In the genomic region with DNA sequence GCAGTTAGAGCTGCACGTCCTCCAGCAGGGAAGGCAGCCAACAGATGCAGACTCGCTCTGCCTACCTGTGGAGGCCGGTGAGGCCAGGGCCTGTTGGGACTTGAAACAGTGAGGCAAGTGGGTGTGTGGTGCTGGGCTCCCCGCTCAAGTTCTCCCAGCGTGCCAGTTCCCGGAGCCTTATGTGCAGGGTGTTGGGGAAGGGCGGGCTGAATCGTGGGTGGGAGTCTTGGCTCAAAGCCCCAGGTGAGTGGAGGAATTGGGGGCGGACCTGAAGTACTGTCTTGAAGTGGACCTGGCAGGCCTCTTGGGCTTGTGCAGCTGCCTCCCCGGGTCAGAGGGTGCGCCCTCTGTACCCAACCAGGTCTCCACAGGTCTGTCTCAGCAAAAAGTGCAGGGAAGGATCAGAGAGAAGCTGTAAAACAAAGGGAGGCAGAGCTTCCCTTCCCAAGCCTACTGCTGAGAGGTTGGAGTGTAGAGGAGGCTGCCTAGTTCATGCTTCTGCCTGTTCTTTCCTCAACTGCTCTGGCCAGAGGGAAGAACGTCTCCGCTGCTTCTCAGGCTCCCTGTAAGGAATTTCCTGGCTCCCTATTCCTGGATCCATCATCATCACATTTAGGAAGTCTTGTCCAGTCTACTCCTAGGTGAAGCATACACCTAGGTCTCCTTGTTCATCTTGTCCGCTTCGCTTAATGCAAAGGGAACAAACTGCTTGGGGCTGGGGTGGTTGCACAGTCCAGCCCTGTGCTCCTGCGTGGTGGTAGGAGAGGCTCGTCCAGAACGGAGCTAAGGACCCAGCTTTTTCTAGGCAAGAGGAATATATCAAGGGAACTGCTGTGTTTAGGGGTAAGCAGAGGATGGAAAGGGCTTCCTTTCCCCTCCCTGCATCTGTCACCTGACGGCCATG, we compare ENCODE assay signal across 10 cellular contexts. TPM values are rescaled to one million over a fixed set of nuclear protein-coding genes. Genes with fewer than 3 reads are reported as not detected.
DNase-seq lines count a peak whose midpoint lies in the region; ATAC-seq and TF ChIP-seq lines count a peak whose summit lies in the region.
"Had no signal": no experiment of that assay in that cellular context is flagged by ENCODE, and none has a peak within 500 bp of the region (broad histone marks: within the 10 kb centered on the region; RNA-seq: fewer than 3 reads in every experiment).

No MANE protein-coding gene starts in this region.

- peaks cover 29% of the 10 kb centered on the region for H3K4me1 Mint-ChIP-seq in chondrocyte (ENCODE audit: low read depth)
- peaks cover 66% of the 10 kb centered on the region for H3K4me1 Mint-ChIP-seq in stimulated activated naive CD8-positive, alpha-beta T cell treated with anti-CD3 and anti-CD28 coated beads, Interleukin-15, amount 100 ng/mL, for 72 hours

- TF ChIP-seq CTCF in chondrocyte (IDR thresholded peaks at IDR 0.05), result no peak

- ATAC-seq in stimulated activated naive CD8-positive, alpha-beta T cell treated with anti-CD3 and anti-CD28 coated beads, Interleukin-15, amount 100 ng/mL, for 72 hours, result no peak
- ATAC-seq in GM18498 (IDR thresholded peaks at IDR 0.05; ENCODE audit: unreplicated experiment) (no peak), GM21447 (IDR thresholded peaks at IDR 0.05; ENCODE audit: unreplicated experiment) (no peak)

- H3K36me3 Mint-ChIP-seq in chondrocyte (ENCODE audit: low read depth), result peaks cover 10% of the 10 kb centered on the region
- H3K36me3 Mint-ChIP-seq: IgD-negative memory B cell had no signal

- no peak overlapping the region for H3K27ac Mint-ChIP-seq in chondrocyte (ENCODE audit: unreplicated experiment)
- H3K27ac Mint-ChIP-seq in stimulated activated naive CD8-positive, alpha-beta T cell treated with anti-CD3 and anti-CD28 coated beads, Interleukin-15, amount 100 ng/mL, for 72 hours, result peak overlapping the region in 1 of 2 donors; percentile 25
- H3K27ac Mint-ChIP-seq: IgD-negative memory B cell had no signal

- no peak overlapping the region for H3K4me3 Mint-ChIP-seq in chondrocyte (ENCODE audit: unreplicated experiment)
- peak overlapping the region; percentile 13 to 33 for H3K4me3 Mint-ChIP-seq in stimulated activated naive CD8-positive, alpha-beta T cell treated with anti-CD3 and anti-CD28 coated beads, Interleukin-15, amount 100 ng/mL, for 72 hours

- H3K27me3 Mint-ChIP-seq in chondrocyte (ENCODE audit: low read depth), result no peaks in the 10 kb centered on the region
- no peaks in the 10 kb centered on the region for H3K27me3 Mint-ChIP-seq in stimulated activated naive CD8-positive, alpha-beta T cell treated with anti-CD3 and anti-CD28 coated beads, Interleukin-15, amount 100 ng/mL, for 72 hours
- H3K27me3 Mint-ChIP-seq: IgD-negative memory B cell had no signal

- peak; percentile 59 for DNase-seq in activated effector memory CD4-positive, alpha-beta T cell treated with anti-CD3 and anti-CD28 coated beads, Interleukin-2, amount 50 U/mL, for 16 hours
- DNase-seq in activated effector memory CD4-positive, alpha-beta T cell treated with Interleukin-2 at 50 U/mL for 16 hours, result no peak
- peak; percentile 82 for DNase-seq in NCI-H2171 (lab: John Stamatoyannopoulos, UW)
- peak; percentile 62 for DNase-seq in chondrocyte (ENCODE audit: low spot score)
- DNase-seq in stimulated activated naive CD8-positive, alpha-beta T cell treated with anti-CD3 and anti-CD28 coated beads, Interleukin-15, amount 100 ng/mL, for 72 hours, result no peak
- no peak for DNase-seq in amniotic stem cell (lab: John Stamatoyannopoulos, UW)

- H3K9me3 Mint-ChIP-seq in chondrocyte (ENCODE audit: low read depth), result no peaks in the 10 kb centered on the region
- no peaks in the 10 kb centered on the region for H3K9me3 Mint-ChIP-seq in stimulated activated naive CD8-positive, alpha-beta T cell treated with anti-CD3 and anti-CD28 coated beads, Interleukin-15, amount 100 ng/mL, for 72 hours
- H3K9me3 Mint-ChIP-seq: IgD-negative memory B cell; T-helper 1 cell treated with Interleukin-12 subunit alpha and Interleukin-12 subunit beta and Interleukin-4 antibody, amounts not matched to agents 30 μg/mL and 1 μg/mL, for 36 hours had no signal

RNA-seq across cellular contexts. Expression of a gene that starts 14.9 kb away (rescaled TPM):
- total RNA-seq in chondrocyte, result 26.4 to 35.6 TPM (median 32.3 TPM) in 3 replicates

RNA-seq across cellular contexts. Expression of a gene that starts 19.1 kb away (rescaled TPM):
- 1.3 to 11.7 TPM (median 1.6 TPM) in 3 replicates for total RNA-seq in chondrocyte

RNA-seq across cellular contexts. Expression of a gene that starts 22.1 kb away (rescaled TPM):
- total RNA-seq in chondrocyte, result 57.9 to 72.6 TPM (median 58.9 TPM) in 3 replicates

RNA-seq across cellular contexts. Expression of a gene that starts 37.6 kb away (rescaled TPM):
- 45.6 to 60.4 TPM (median 46.2 TPM) in 3 replicates for total RNA-seq in chondrocyte

Comparison
In these comparisons a context has a peak if more than half of its experiments do, and no peak if none do; other contexts are left out.
1. DNase-seq: peak in activated effector memory CD4-positive, alpha-beta T cell treated with anti-CD3 and anti-CD28 coated beads, Interleukin-2, amount 50 U/mL, for 16 hours (single experiment), NCI-H2171 (single experiment) and chondrocyte (single experiment); none in activated effector memory CD4-positive, alpha-beta T cell treated with Interleukin-2 at 50 U/mL for 16 hours (single experiment), stimulated activated naive CD8-positive, alpha-beta T cell treated with anti-CD3 and anti-CD28 coated beads, Interleukin-15, amount 100 ng/mL, for 72 hours (0 of 2) and amniotic stem cell (single experiment).